In genomic region chr16:88628512-88628974, GRCh38 we compare ENCODE assay signal across 1 cellular context.
TF ChIP-seq lines count a peak whose summit lies in the region.

No MANE protein-coding gene starts in this region.

TF ChIP-seq in HepG2, 621 proteins besides CTCF, POLR2A, EP300 and RAD21 (continued from another document):
- TF ChIP-seq, protein P1, sequence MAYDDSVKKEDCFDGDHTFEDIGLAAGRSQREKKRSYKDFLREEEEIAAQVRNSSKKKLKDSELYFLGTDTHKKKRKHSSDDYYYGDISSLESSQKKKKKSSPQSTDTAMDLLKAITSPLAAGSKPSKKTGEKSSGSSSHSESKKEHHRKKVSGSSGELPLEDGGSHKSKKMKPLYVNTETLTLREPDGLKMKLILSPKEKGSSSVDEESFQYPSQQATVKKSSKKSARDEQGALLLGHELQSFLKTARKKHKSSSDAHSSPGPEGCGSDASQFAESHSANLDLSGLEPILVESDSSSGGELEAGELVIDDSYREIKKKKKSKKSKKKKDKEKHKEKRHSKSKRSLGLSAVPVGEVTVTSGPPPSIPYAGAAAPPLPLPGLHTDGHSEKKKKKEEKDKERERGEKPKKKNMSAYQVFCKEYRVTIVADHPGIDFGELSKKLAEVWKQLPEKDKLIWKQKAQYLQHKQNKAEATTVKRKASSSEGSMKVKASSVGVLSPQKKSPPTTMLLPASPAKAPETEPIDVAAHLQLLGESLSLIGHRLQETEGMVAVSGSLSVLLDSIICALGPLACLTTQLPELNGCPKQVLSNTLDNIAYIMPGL (CRISPR knock-in tag; IDR thresholded peaks at IDR 0.05; ENCODE audit: borderline replicate concordance in 1 of 2, low read depth in 1 of 2): 0 out of 4 replicates have a peak, but pooled peaks of 1 of the 2 experiments have one; percentile 56
- TF ChIP-seq SAP130 (CRISPR knock-in tag; IDR thresholded peaks at IDR 0.05; ENCODE audit: low read depth): peak; percentile 39; the same call in 1 of the 2 replicates
- 0 out of 2 replicates have a peak, but pooled peaks have one; percentile 48 for TF ChIP-seq GATAD1 (CRISPR knock-in tag; IDR thresholded peaks at IDR 0.05)
- TF ChIP-seq, protein P2, sequence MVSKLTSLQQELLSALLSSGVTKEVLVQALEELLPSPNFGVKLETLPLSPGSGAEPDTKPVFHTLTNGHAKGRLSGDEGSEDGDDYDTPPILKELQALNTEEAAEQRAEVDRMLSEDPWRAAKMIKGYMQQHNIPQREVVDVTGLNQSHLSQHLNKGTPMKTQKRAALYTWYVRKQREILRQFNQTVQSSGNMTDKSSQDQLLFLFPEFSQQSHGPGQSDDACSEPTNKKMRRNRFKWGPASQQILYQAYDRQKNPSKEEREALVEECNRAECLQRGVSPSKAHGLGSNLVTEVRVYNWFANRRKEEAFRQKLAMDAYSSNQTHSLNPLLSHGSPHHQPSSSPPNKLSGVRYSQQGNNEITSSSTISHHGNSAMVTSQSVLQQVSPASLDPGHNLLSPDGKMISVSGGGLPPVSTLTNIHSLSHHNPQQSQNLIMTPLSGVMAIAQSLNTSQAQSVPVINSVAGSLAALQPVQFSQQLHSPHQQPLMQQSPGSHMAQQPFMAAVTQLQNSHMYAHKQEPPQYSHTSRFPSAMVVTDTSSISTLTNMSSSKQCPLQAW (CRISPR knock-in tag; IDR thresholded peaks at IDR 0.05): peak; percentile 63
- TF ChIP-seq ZBTB4 (CRISPR knock-in tag; IDR thresholded peaks at IDR 0.05; ENCODE audit: borderline replicate concordance): peak; percentile 88; the same call in 1 of the 2 replicates
- TF ChIP-seq DBP (CRISPR knock-in tag; IDR thresholded peaks at IDR 0.05; ENCODE audit: not compliant biosample characterization): no peak
- TF ChIP-seq ZNF629 (CRISPR knock-in tag; conservative IDR thresholded peaks at IDR 0.05): no peak
- TF ChIP-seq ZNF780A (CRISPR knock-in tag; IDR thresholded peaks at IDR 0.05): no peak
- TF ChIP-seq, protein P3, sequence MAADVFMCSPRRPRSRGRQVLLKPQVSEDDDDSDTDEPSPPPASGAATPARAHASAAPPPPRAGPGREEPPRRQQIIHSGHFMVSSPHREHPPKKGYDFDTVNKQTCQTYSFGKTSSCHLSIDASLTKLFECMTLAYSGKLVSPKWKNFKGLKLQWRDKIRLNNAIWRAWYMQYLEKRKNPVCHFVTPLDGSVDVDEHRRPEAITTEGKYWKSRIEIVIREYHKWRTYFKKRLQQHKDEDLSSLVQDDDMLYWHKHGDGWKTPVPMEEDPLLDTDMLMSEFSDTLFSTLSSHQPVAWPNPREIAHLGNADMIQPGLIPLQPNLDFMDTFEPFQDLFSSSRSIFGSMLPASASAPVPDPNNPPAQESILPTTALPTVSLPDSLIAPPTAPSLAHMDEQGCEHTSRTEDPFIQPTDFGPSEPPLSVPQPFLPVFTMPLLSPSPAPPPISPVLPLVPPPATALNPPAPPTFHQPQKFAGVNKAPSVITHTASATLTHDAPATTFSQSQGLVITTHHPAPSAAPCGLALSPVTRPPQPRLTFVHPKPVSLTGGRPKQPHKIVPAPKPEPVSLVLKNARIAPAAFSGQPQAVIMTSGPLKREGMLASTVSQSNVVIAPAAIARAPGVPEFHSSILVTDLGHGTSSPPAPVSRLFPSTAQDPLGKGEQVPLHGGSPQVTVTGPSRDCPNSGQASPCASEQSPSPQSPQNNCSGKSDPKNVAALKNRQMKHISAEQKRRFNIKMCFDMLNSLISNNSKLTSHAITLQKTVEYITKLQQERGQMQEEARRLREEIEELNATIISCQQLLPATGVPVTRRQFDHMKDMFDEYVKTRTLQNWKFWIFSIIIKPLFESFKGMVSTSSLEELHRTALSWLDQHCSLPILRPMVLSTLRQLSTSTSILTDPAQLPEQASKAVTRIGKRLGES (CRISPR knock-in tag; IDR thresholded peaks at IDR 0.05; ENCODE audit: borderline replicate concordance): no peak
- TF ChIP-seq BRF2 (CRISPR knock-in tag; IDR thresholded peaks at IDR 0.05): no peak
- TF ChIP-seq ZNF33B (CRISPR knock-in tag; IDR thresholded peaks at IDR 0.05): no peak
- peak; percentile 73 for TF ChIP-seq XRCC5 (optimal IDR thresholded peaks at IDR 0.05; ENCODE audit: low read length)
- TF ChIP-seq BRD4 (CRISPR knock-in tag; IDR thresholded peaks at IDR 0.05): no peak
- TF ChIP-seq SALL1 (CRISPR knock-in tag; IDR thresholded peaks at IDR 0.05): peak; percentile 28; the same call in 1 of the 2 replicates
- TF ChIP-seq ZFY (CRISPR knock-in tag; IDR thresholded peaks at IDR 0.05): peak; percentile 11; the same call in 1 of the 2 replicates
- peak; percentile 47 for TF ChIP-seq STAG1 (CRISPR knock-in tag; IDR thresholded peaks at IDR 0.05)
- TF ChIP-seq, protein P4, sequence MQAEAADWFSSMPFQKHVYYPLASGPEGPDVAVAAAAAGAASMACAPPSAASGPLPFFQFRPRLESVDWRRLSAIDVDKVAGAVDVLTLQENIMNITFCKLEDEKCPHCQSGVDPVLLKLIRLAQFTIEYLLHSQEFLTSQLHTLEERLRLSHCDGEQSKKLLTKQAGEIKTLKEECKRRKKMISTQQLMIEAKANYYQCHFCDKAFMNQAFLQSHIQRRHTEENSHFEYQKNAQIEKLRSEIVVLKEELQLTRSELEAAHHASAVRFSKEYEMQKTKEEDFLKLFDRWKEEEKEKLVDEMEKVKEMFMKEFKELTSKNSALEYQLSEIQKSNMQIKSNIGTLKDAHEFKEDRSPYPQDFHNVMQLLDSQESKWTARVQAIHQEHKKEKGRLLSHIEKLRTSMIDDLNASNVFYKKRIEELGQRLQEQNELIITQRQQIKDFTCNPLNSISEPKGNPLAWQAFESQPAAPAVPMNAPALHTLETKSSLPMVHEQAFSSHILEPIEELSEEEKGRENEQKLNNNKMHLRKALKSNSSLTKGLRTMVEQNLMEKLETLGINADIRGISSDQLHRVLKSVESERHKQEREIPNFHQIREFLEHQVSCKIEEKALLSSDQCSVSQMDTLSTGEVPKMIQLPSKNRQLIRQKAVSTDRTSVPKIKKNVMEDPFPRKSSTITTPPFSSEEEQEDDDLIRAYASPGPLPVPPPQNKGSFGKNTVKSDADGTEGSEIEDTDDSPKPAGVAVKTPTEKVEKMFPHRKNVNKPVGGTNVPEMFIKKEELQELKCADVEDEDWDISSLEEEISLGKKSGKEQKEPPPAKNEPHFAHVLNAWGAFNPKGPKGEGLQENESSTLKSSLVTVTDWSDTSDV (CRISPR knock-in tag; IDR thresholded peaks at IDR 0.05): no peak
- no peak for TF ChIP-seq SYNCRIP (IDR thresholded peaks at IDR 0.05; ENCODE audit: insufficient read depth, low read depth, low read length)
- no peak for TF ChIP-seq ARNT2 (CRISPR knock-in tag; IDR thresholded peaks at IDR 0.05; ENCODE audit: low read depth)
- TF ChIP-seq SP5 (CRISPR knock-in tag; IDR thresholded peaks at IDR 0.05; ENCODE audit: borderline replicate concordance, low read depth): no peak
- TF ChIP-seq ZBTB3 (CRISPR knock-in tag; IDR thresholded peaks at IDR 0.05; ENCODE audit: borderline replicate concordance, low read depth): no peak
- no peak for TF ChIP-seq ZNF382 (CRISPR knock-in tag; IDR thresholded peaks at IDR 0.05; ENCODE audit: borderline replicate concordance)
- peak; percentile 67 for TF ChIP-seq AGO2 (optimal IDR thresholded peaks at IDR 0.05; ENCODE audit: low read depth, low read length)
- no peak for TF ChIP-seq NCOA1 (CRISPR knock-in tag; IDR thresholded peaks at IDR 0.05)
- TF ChIP-seq MIER2 (CRISPR knock-in tag; IDR thresholded peaks at IDR 0.05): no peak
TF ChIP-seq in HepG2: peak in this region for 32.
